ENCODE assay signal across 14 cellular contexts in the genomic region with DNA sequence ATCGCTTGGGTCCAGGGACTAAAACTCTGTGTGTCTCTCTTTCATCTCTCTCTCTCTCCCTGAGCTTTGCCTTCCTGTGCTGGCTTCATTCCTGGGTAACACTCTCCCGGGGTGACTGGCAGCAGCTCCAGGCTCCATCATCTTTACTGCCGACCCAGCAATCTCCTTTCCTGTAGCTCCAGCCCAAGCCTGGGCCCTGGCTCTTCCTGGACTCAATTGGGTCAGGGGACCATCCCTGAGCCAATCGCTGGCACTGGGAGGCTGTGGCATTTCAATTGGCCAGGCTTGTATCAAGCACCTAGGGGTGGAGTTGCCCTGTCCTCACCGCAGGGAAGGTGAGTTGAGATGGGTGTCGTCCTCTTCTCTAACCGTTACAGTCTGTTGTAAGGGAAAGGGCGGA. TPM values are rescaled to one million over a fixed set of nuclear protein-coding genes. Genes with fewer than 3 reads are reported as not detected.
DNase-seq lines count a peak whose midpoint lies in the region; ATAC-seq, FAIRE-seq and TF ChIP-seq lines count a peak whose summit lies in the region.
"Had no signal": no experiment of that assay in that cellular context is flagged by ENCODE, and none has a peak within 500 bp of the region (broad histone marks: within the 10 kb centered on the region; RNA-seq: fewer than 3 reads in every experiment).

No MANE protein-coding gene starts in this region.

- TF ChIP-seq POLR2A in right lobe of liver (IDR thresholded peaks at IDR 0.05), result no peak

- DNase-seq in left ventricle myocardium inferior, result no peak
- no peak for DNase-seq in Right ventricle myocardium inferior (ENCODE audit: missing footprints)
- no peak for DNase-seq in dorsolateral prefrontal cortex
- no peak for DNase-seq in right lobe of liver
- no peak for DNase-seq in urothelium cell line (ENCODE audit: low spot score)
- no peak for DNase-seq in AML-193 (lab: John Stamatoyannopoulos, UW)
- DNase-seq: DMS 273 treated with DMSO at 0.1 percent for 48 hours, gastrocnemius medialis, NCI-H345 had no signal

- H3K36me3 ChIP-seq in left ventricle myocardium inferior (no peaks in the 10 kb centered on the region), right lobe of liver (no peaks in the 10 kb centered on the region)
- H3K36me3 ChIP-seq: gastrocnemius medialis had no signal

- H3K27me3 ChIP-seq in left ventricle myocardium inferior (ENCODE audit: low read depth), result no peaks in the 10 kb centered on the region
- no peaks in the 10 kb centered on the region for H3K27me3 ChIP-seq in dorsolateral prefrontal cortex
- no peaks in the 10 kb centered on the region for H3K27me3 ChIP-seq in right lobe of liver
- H3K27me3 ChIP-seq: gastrocnemius medialis had no signal

- H3K27ac ChIP-seq in left ventricle myocardium inferior (replicated peaks) (peak overlapping the region; percentile 30), dorsolateral prefrontal cortex (peak overlapping the region in 51 of 59 donors; percentile 43 to 98 (median 89)), right lobe of liver (no peak overlapping the region)
- H3K27ac ChIP-seq: gastrocnemius medialis had no signal

- TF ChIP-seq CTCF in left ventricle myocardium inferior (IDR thresholded peaks at IDR 0.05; ENCODE audit: borderline replicate concordance), result no peak
- no peak for TF ChIP-seq CTCF in dorsolateral prefrontal cortex (IDR thresholded peaks at IDR 0.05 in 54 of 56, conservative IDR thresholded peaks at IDR 0.05 in 2 of 56; ENCODE audit: low read depth in 1 of 56, partially characterized antibody in 56 of 56)
- TF ChIP-seq CTCF in right lobe of liver (IDR thresholded peaks at IDR 0.05), result no peak

- intact Hi-C loops in left ventricle myocardium inferior (cut with micrococcal nuclease), result no loop called here
- intact Hi-C loops in Right ventricle myocardium inferior (cut with DNase I), result no loop called here
- intact Hi-C loops in dorsolateral prefrontal cortex (cut with DNase I), result loop anchor here in 1 of 2 donors (5.0 kb wide), 1 partner anchor 46 kb away; no protein-coding TSS in a partner anchor
- intact Hi-C loops in right lobe of liver (cut with DNase I), result no loop called here

- peak; percentile 42 for FAIRE-seq in urothelium cell line (lab: Jason Lieb, UNC)

- ATAC-seq in Right ventricle myocardium inferior (no peak), right lobe of liver (no peak), HG02588 (IDR thresholded peaks at IDR 0.05; ENCODE audit: unreplicated experiment) (no peak), HG02759 (IDR thresholded peaks at IDR 0.05; ENCODE audit: unreplicated experiment) (no peak)
- ATAC-seq: gastrocnemius medialis had no signal

- H3K9me3 ChIP-seq in left ventricle myocardium inferior (replicated peaks) (no peaks in the 10 kb centered on the region), right lobe of liver (no peaks in the 10 kb centered on the region)
- H3K9me3 ChIP-seq: gastrocnemius medialis had no signal

- 64% methylated on average over 8 of the region's 8 CpGs for WGBS in right lobe of liver (ENCODE audit: insufficient coverage, low coverage, low lambda C conversion rate, missing lambda C conversion rate)

- H3K4me3 ChIP-seq in left ventricle myocardium inferior (peak overlapping the region; percentile 19), dorsolateral prefrontal cortex (peak overlapping the region in 10 of 59 donors; percentile 15 to 42 (median 18)), right lobe of liver (peak overlapping the region in 2 of 3 donors; percentile 10 to 37)

- H3K4me1 ChIP-seq in left ventricle myocardium inferior (peaks cover 27% of the 10 kb centered on the region), right lobe of liver (no peaks in the 10 kb centered on the region)
- H3K4me1 ChIP-seq: gastrocnemius medialis had no signal

RNA-seq across cellular contexts. Expression of a gene that starts 31.9 kb away (rescaled TPM):
- not detected for total RNA-seq in left ventricle myocardium inferior
- total RNA-seq in Right ventricle myocardium inferior, result not detected
- not detected for total RNA-seq in dorsolateral prefrontal cortex
- total RNA-seq in right lobe of liver, result not detected
- total RNA-seq: dermis blood vessel endothelial cell, gastrocnemius medialis, M059J, osteocyte had no signal

Comparison
In these comparisons a context has a peak if more than half of its experiments do, and no peak if none do; other contexts are left out.
1. H3K27ac ChIP-seq: peak in left ventricle myocardium inferior (single experiment) and dorsolateral prefrontal cortex (51 of 59); none in right lobe of liver (0 of 3).